In genomic region chr7:155676052-155676451, GRCh38 we compare ENCODE assay signal across 12 cellular contexts. TPM values are rescaled to one million over a fixed set of nuclear protein-coding genes. Genes with fewer than 3 reads are reported as not detected.
A peak's percentile ranks its signal among the peaks of the same experiment; 100 is the strongest.
DNase-seq lines count a peak whose midpoint lies in the region; ATAC-seq and TF ChIP-seq lines count a peak whose summit lies in the region.
"Had no signal": no experiment of that assay in that cellular context is flagged by ENCODE, and none has a peak within 500 bp of the region (broad histone marks: within the 10 kb centered on the region; RNA-seq: fewer than 3 reads in every experiment).

No MANE protein-coding gene starts in this region.

- H3K4me1 Mint-ChIP-seq in CD4-positive, alpha-beta T cell (ENCODE audit: low read depth), result peaks cover 53% of the 10 kb centered on the region
- H3K4me1 Mint-ChIP-seq in glutamatergic neuron (ENCODE audit: low read depth, unreplicated experiment), result peaks cover 25% of the 10 kb centered on the region

- POLR2A ChIA-PET in CD4-positive, alpha-beta T cell (lab: Charles Lee), result no interaction called here

- no peak overlapping the region for H3K27ac ChIP-seq in CD4-positive, alpha-beta T cell (ENCODE audit: low read depth, low read length)
- H3K27ac ChIP-seq: uterus had no signal

- H3K9me3 ChIP-seq in CD4-positive, alpha-beta T cell (ENCODE audit: control insufficient read depth, low read length), result no peaks in the 10 kb centered on the region
- H3K9me3 ChIP-seq: uterus had no signal

- peak overlapping the region; percentile 39 for H3K27ac Mint-ChIP-seq in CD4-positive, alpha-beta T cell
- H3K27ac Mint-ChIP-seq in glutamatergic neuron (ENCODE audit: unreplicated experiment), result peak overlapping the region; percentile 44

- H3K27me3 ChIP-seq in CD4-positive, alpha-beta T cell (ENCODE audit: control insufficient read depth, insufficient read depth, low read length), result no peaks in the 10 kb centered on the region
- H3K27me3 ChIP-seq: uterus had no signal

- intact Hi-C loops in CD4-positive, alpha-beta T cell (cut with DNase I, micrococcal nuclease), result no loop called here

- no peak for TF ChIP-seq CTCF in CD4-positive, alpha-beta T cell (IDR thresholded peaks at IDR 0.05)
- no peak for TF ChIP-seq CTCF in glutamatergic neuron (IDR thresholded peaks at IDR 0.05; ENCODE audit: partially characterized antibody, unreplicated experiment)

- H3K27me3 Mint-ChIP-seq in CD4-positive, alpha-beta T cell, result no peaks in the 10 kb centered on the region
- no peaks in the 10 kb centered on the region for H3K27me3 Mint-ChIP-seq in glutamatergic neuron (ENCODE audit: unreplicated experiment)

- H3K4me3 Mint-ChIP-seq in CD4-positive, alpha-beta T cell, result no peak overlapping the region
- no peak overlapping the region for H3K4me3 Mint-ChIP-seq in glutamatergic neuron (ENCODE audit: unreplicated experiment)
- H3K4me3 Mint-ChIP-seq: H9 had no signal

- no peak for DNase-seq in CD4-positive, alpha-beta T cell
- peak; percentile 74 for DNase-seq in NOMO-1 treated with DMSO at 0.1 percent for 48 hours (lab: John Stamatoyannopoulos, UW; ENCODE audit: unreplicated experiment)
- no peak for DNase-seq in glutamatergic neuron
- no peak for DNase-seq in SHP77 treated with DMSO at 0.1 percent for 48 hours (lab: John Stamatoyannopoulos, UW)
- DNase-seq in A172 (ENCODE audit: low spot score), result no peak
- DNase-seq: activated CD4-positive, CD25-positive, alpha-beta regulatory T cell; H9; NCI-H226; uterus had no signal

- H3K36me3 Mint-ChIP-seq in CD4-positive, alpha-beta T cell (ENCODE audit: low read depth), result peaks cover 79% of the 10 kb centered on the region
- no peaks in the 10 kb centered on the region for H3K36me3 Mint-ChIP-seq in glutamatergic neuron (ENCODE audit: unreplicated experiment)

- no peak for ATAC-seq in CD4-positive, alpha-beta T cell (ENCODE audit: poor library complexity)
- peak; percentile 69 for ATAC-seq in GM21447 (IDR thresholded peaks at IDR 0.05; ENCODE audit: unreplicated experiment)
- no peak for ATAC-seq in HG03159 (IDR thresholded peaks at IDR 0.05; ENCODE audit: unreplicated experiment)
- ATAC-seq in HG03432 (IDR thresholded peaks at IDR 0.05; ENCODE audit: unreplicated experiment), result no peak

- H3K9me3 Mint-ChIP-seq in CD4-positive, alpha-beta T cell, result no peaks in the 10 kb centered on the region
- H3K9me3 Mint-ChIP-seq in glutamatergic neuron (ENCODE audit: unreplicated experiment), result no peaks in the 10 kb centered on the region
- H3K9me3 Mint-ChIP-seq: H9 had no signal

- CTCF ChIA-PET in CD4-positive, alpha-beta T cell (lab: Charles Lee), result no interaction called here

RNA-seq across cellular contexts. Expression of gene RBM33, which starts 31.6 kb away (rescaled TPM):
- 100 to 1,000 TPM; 178 to 184 TPM for total RNA-seq in CD4-positive, alpha-beta T cell
- total RNA-seq in glutamatergic neuron (ENCODE audit: unreplicated experiment), result 67.5 TPM
- 17.0 and 18.6 TPM in 2 replicates for total RNA-seq in A172 (2014; rRNA removed; shearing (Covaris generic))
